ENCODE assay signal across 1 cellular context in genomic region chr18:63320690-63321265, GRCh38.
TF ChIP-seq lines count a peak whose summit lies in the region.

No MANE protein-coding gene starts in this region.

TF ChIP-seq in K562, 482 proteins besides CTCF, POLR2A, EP300 and RAD21 (continued from another document):
- TF ChIP-seq MBD1 (CRISPR knock-in tag; IDR thresholded peaks at IDR 0.05): 0 out of 2 replicates have a peak, but pooled peaks have one; percentile 15
- TF ChIP-seq PHF8 (IDR thresholded peaks at IDR 0.05; ENCODE audit: borderline replicate concordance, low read length): peak; percentile 26; the same call in 1 of the 2 replicates
- no peak for TF ChIP-seq RNF219 (CRISPR knock-in tag; IDR thresholded peaks at IDR 0.05)
- TF ChIP-seq CGGBP1 (CRISPR knock-in tag; IDR thresholded peaks at IDR 0.05): no peak
- TF ChIP-seq TRIM25 (IDR thresholded peaks at IDR 0.05; ENCODE audit: borderline replicate concordance): no peak
- peak; percentile 49 for TF ChIP-seq ZFX (CRISPR knock-in tag; IDR thresholded peaks at IDR 0.05)
- no peak for TF ChIP-seq STAT5A (IDR thresholded peaks at IDR 0.05; ENCODE audit: borderline replicate concordance, low read length)
- TF ChIP-seq RBFOX2 (IDR thresholded peaks at IDR 0.05; ENCODE audit: low read depth, low read length): peak; percentile 24; the same call in 1 of the 2 replicates
- TF ChIP-seq RFX1 (IDR thresholded peaks at IDR 0.05): no peak
